In the genomic region with DNA sequence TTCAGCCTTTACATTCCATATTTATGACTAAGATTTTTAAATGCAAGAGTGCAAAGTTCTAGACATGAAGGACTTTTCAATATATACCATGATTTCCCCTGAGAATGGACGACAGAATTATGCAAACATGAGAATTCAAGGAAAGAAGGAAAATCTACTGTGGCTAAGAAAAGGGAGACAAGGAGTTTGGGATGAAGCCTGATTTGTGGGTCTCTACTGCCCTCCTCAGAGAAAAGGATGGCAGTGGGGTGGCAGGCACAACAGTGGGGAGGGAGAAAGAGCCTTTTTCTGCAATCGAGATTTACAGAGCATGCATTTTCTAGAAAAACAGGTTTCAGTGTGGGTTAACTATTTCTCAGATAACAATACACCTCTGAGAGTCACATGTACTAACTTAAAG, we compare ENCODE assay signal across 9 cellular contexts.
A peak's percentile ranks its signal among the peaks of the same experiment; 100 is the strongest.
DNase-seq lines count a peak whose midpoint lies in the region; ATAC-seq and TF ChIP-seq lines count a peak whose summit lies in the region.
"Had no signal": no experiment of that assay in that cellular context is flagged by ENCODE, and none has a peak within 500 bp of the region (broad histone marks: within the 10 kb centered on the region; RNA-seq: fewer than 3 reads in every experiment).

No MANE protein-coding gene starts in this region.

- H3K4me3 Mint-ChIP-seq in MCF 10A (ENCODE audit: unreplicated experiment), result no peak overlapping the region
- H3K4me3 Mint-ChIP-seq: B cell had no signal

- H3K4me1 ChIP-seq in mammary epithelial cell (ENCODE audit: insufficient read depth, low read length) (no peaks in the 10 kb centered on the region), transverse colon (no peaks in the 10 kb centered on the region)
- H3K4me1 ChIP-seq in effector memory CD4-positive, alpha-beta T cell (ENCODE audit: control insufficient read depth, insufficient read depth, low read length, poor library complexity, severe bottlenecking), result no peaks in the 10 kb centered on the region

- H3K27ac ChIP-seq in mammary epithelial cell (ENCODE audit: insufficient read depth, low read depth, low read length) (no peak overlapping the region), transverse colon (no peak overlapping the region)
- H3K27ac ChIP-seq in effector memory CD4-positive, alpha-beta T cell (ENCODE audit: insufficient read depth, low read length, poor library complexity, severe bottlenecking), result no peak overlapping the region

- no TSS peak for BruUV-seq in MCF 10A (replicated peaks; lab: Mats Ljungman, UMichigan)
- BruUV-seq in mammary epithelial cell (replicated peaks; lab: Mats Ljungman, UMichigan), result no TSS peak

- TF ChIP-seq POLR2A in transverse colon (IDR thresholded peaks at IDR 0.05), result no peak

- in situ Hi-C loops in mammary epithelial cell (cut with MboI; ENCODE audit: low sequenced_read_pairs in 2 of 2) (no loop called here), transverse colon (cut with MboI; ENCODE audit: low pct_ligation_motif_present in 1 of 4, low pct_unique_long_range_greater_than_20kb in 1 of 4, low sequenced_read_pairs in 3 of 4) (no loop called here)

- POLR2A ChIA-PET in MCF 10A (lab: Yijun Ruan, JAX), result no interaction called here

- no peaks in the 10 kb centered on the region for H3K9me3 Mint-ChIP-seq in MCF 10A (ENCODE audit: unreplicated experiment)

- H3K4me1 Mint-ChIP-seq in MCF 10A (ENCODE audit: insufficient read depth, unreplicated experiment), result no peaks in the 10 kb centered on the region
- H3K4me1 Mint-ChIP-seq: B cell had no signal

- H3K27ac Mint-ChIP-seq in MCF 10A (ENCODE audit: low read depth, unreplicated experiment), result no peak overlapping the region
- H3K27ac Mint-ChIP-seq: B cell had no signal

- H3K4me3 ChIP-seq in mammary epithelial cell (replicated peaks in 1 of 3; ENCODE audit: insufficient read depth in 1 of 3, low read depth in 2 of 3, low read length in 3 of 3) (no peak overlapping the region), transverse colon (no peak overlapping the region)
- no peak overlapping the region for H3K4me3 ChIP-seq in effector memory CD4-positive, alpha-beta T cell (ENCODE audit: insufficient read depth, low read depth, low read length, poor library complexity, severe bottlenecking)

- intact Hi-C loops in MCF 10A (cut with micrococcal nuclease), result no loop called here
- intact Hi-C loops in mammary epithelial cell (cut with micrococcal nuclease), result no loop called here
- intact Hi-C loops in transverse colon (cut with DNase I; ENCODE audit: low total_unique reads), result no loop called here

- no peak overlapping the region for H3K4me2 ChIP-seq in mammary epithelial cell (ENCODE audit: insufficient read depth, low read depth, low read length)

- CTCF ChIA-PET in MCF 10A (lab: Yijun Ruan, JAX) (interaction anchor here (0.7 to 1.2 kb wide), 5 partner anchors 9 to 1545 kb away, joined by 3 to 4 read pairs (median 4); no protein-coding TSS in a partner anchor), mammary epithelial cell (lab: Charles Lee; ENCODE audit: low non-redundant PET) (no interaction called here)

- TF ChIP-seq EP300 in transverse colon (IDR thresholded peaks at IDR 0.05; ENCODE audit: low read depth), result no peak

- no peak for ATAC-seq in GM19035 (IDR thresholded peaks at IDR 0.05; ENCODE audit: unreplicated experiment)
- ATAC-seq in HG02840 (IDR thresholded peaks at IDR 0.05; ENCODE audit: low FRiP score, unreplicated experiment), result no peak

- H3K36me3 ChIP-seq in mammary epithelial cell (ENCODE audit: insufficient read depth, low read length) (no peaks in the 10 kb centered on the region), transverse colon (no peaks in the 10 kb centered on the region)
- H3K36me3 ChIP-seq in effector memory CD4-positive, alpha-beta T cell (ENCODE audit: control insufficient read depth, insufficient read depth, low read length), result no peaks in the 10 kb centered on the region

- H3K9ac ChIP-seq in mammary epithelial cell (ENCODE audit: insufficient read depth, low read length), result no peak overlapping the region

- TF ChIP-seq CTCF in MCF 10A (IDR thresholded peaks at IDR 0.05; ENCODE audit: unreplicated experiment), result peak; percentile 23
- no peak for TF ChIP-seq CTCF in mammary epithelial cell (conservative IDR thresholded peaks at IDR 0.05 in 1 of 2, IDR thresholded peaks at IDR 0.05 in 1 of 2; ENCODE audit: extremely low read depth in 1 of 2, insufficient read depth in 1 of 2, low read depth in 1 of 2, low read length in 2 of 2)
- peak; percentile 40 to 48 (median 43) for TF ChIP-seq CTCF in transverse colon (IDR thresholded peaks at IDR 0.05)

- no peaks in the 10 kb centered on the region for H3K36me3 Mint-ChIP-seq in MCF 10A (ENCODE audit: insufficient read depth, unreplicated experiment)

- DNase-seq in MCF 10A (ENCODE audit: unreplicated experiment), result peak; percentile 58
- DNase-seq in mammary epithelial cell, result no peak
- DNase-seq in SHP77 (lab: John Stamatoyannopoulos, UW), result peak; percentile 45 to 54
- DNase-seq in iPS DF 19.7 (ENCODE audit: low read depth, low spot score), result peak; percentile 17
- peak; percentile 23 for DNase-seq in transverse colon
- no peak for DNase-seq in effector memory CD4-positive, alpha-beta T cell

- H3K27me3 ChIP-seq in mammary epithelial cell (ENCODE audit: insufficient read depth, low read length) (no peaks in the 10 kb centered on the region), transverse colon (no peaks in the 10 kb centered on the region)
- no peaks in the 10 kb centered on the region for H3K27me3 ChIP-seq in effector memory CD4-positive, alpha-beta T cell (replicated peaks; ENCODE audit: control insufficient read depth, insufficient read depth, low read length, poor library complexity, severe bottlenecking)

- H3K9me3 ChIP-seq in mammary epithelial cell (replicated peaks; ENCODE audit: insufficient read depth, low read length) (peaks cover 5% of the 10 kb centered on the region), transverse colon (no peaks in the 10 kb centered on the region)
- H3K9me3 ChIP-seq in effector memory CD4-positive, alpha-beta T cell (ENCODE audit: control insufficient read depth, low read length), result no peaks in the 10 kb centered on the region

- H3K27me3 Mint-ChIP-seq in MCF 10A (ENCODE audit: insufficient read depth, unreplicated experiment), result no peaks in the 10 kb centered on the region
- H3K27me3 Mint-ChIP-seq: B cell had no signal

- dilution Hi-C loops in mammary epithelial cell (cut with HindIII; ENCODE audit: low sequenced_read_pairs), result no loop called here

- H2AFZ ChIP-seq in mammary epithelial cell (ENCODE audit: low read depth, low read length), result no peak overlapping the region

- WGBS in mammary epithelial cell (ENCODE audit: low coverage, missing lambda C conversion rate), result 10% methylated on average over 2 of the region's 2 CpGs
- 20 to 29% methylated on average over 2 of the region's 2 CpGs for WGBS in transverse colon (ENCODE audit: low coverage in 1 of 2), 2 donors

- H4K20me1 ChIP-seq in mammary epithelial cell (ENCODE audit: insufficient read depth, low read length), result no peaks in the 10 kb centered on the region

- no peaks in the 10 kb centered on the region for H3K79me2 ChIP-seq in mammary epithelial cell (ENCODE audit: insufficient read depth, low read length)

Comparison
In these comparisons a context has a peak if more than half of its experiments do, and no peak if none do; other contexts are left out.
1. DNase-seq: peak in MCF 10A (single experiment), SHP77 (2 of 2), iPS DF 19.7 (single experiment) and transverse colon (single experiment); none in mammary epithelial cell (single experiment) and effector memory CD4-positive, alpha-beta T cell (0 of 3).
2. CTCF ChIP-seq: peak in MCF 10A (single experiment) and transverse colon (5 of 5); none in mammary epithelial cell (0 of 2).